In genomic region chr13:91592050-91593014, GRCh38 we compare ENCODE assay signal across 14 cellular contexts.
"Had no signal": no experiment of that assay in that cellular context is flagged by ENCODE, and none has a peak within 500 bp of the region (broad histone marks: within the 10 kb centered on the region; RNA-seq: fewer than 3 reads in every experiment).

No MANE protein-coding gene starts in this region.

- H3K9me3 Mint-ChIP-seq: nephron had no signal

- H3K4me3 ChIP-seq: ascending aorta, cardiac muscle cell, hepatocyte, right atrium auricular region had no signal

- H2AFZ ChIP-seq: hepatocyte had no signal

- H3K4me3 Mint-ChIP-seq: nephron; stimulated activated naive CD8-positive, alpha-beta T cell treated with anti-CD3 and anti-CD28 coated beads, Interleukin-15, Interleukin-2, amounts not matched to agents 100 ng/mL and 50 ng/mL, for 24 hours had no signal

- H3K4me1 Mint-ChIP-seq: nephron had no signal

- H3K27ac Mint-ChIP-seq: nephron; progenitor cell of endocrine pancreas; stimulated activated naive CD8-positive, alpha-beta T cell treated with anti-CD3 and anti-CD28 coated beads, Interleukin-15, Interleukin-2, amounts not matched to agents 100 ng/mL and 50 ng/mL, for 24 hours had no signal

- H3K4me1 ChIP-seq: ascending aorta, right atrium auricular region had no signal

- H3K27me3 ChIP-seq: ascending aorta, cardiac muscle cell, hepatocyte, right atrium auricular region had no signal

- DNase-seq: activated CD4-positive, alpha-beta T cell treated with anti-CD3 and anti-CD28 coated beads, Interleukin-2, amount 50 U/mL, for 4 hours; activated CD4-positive, CD25-positive, alpha-beta regulatory T cell; activated naive CD4-positive, alpha-beta T cell; activated T-cell treated with anti-CD3 and anti-CD28 coated beads for 4 hours; stimulated activated CD4-positive, alpha-beta T cell treated with anti-CD3 and anti-CD28 coated beads, Interleukin-4, amount 100 ng/mL, for 24 hours; T-helper 2 cell had no signal

- FAIRE-seq: TTC549 had no signal

- H3K36me3 ChIP-seq: ascending aorta, cardiac muscle cell, right atrium auricular region had no signal

- H3K4me2 ChIP-seq: hepatocyte had no signal

- H3K9me3 ChIP-seq: ascending aorta, right atrium auricular region had no signal

- H3K27me3 Mint-ChIP-seq: stimulated activated naive CD8-positive, alpha-beta T cell treated with anti-CD3 and anti-CD28 coated beads, Interleukin-15, Interleukin-2, amounts not matched to agents 100 ng/mL and 50 ng/mL, for 24 hours had no signal

- H3K79me2 ChIP-seq: hepatocyte had no signal

- H3K27ac ChIP-seq: ascending aorta, cardiac muscle cell, hepatocyte, right atrium auricular region had no signal
